18 cellular contexts compared by ENCODE assay signal in the genomic region with DNA sequence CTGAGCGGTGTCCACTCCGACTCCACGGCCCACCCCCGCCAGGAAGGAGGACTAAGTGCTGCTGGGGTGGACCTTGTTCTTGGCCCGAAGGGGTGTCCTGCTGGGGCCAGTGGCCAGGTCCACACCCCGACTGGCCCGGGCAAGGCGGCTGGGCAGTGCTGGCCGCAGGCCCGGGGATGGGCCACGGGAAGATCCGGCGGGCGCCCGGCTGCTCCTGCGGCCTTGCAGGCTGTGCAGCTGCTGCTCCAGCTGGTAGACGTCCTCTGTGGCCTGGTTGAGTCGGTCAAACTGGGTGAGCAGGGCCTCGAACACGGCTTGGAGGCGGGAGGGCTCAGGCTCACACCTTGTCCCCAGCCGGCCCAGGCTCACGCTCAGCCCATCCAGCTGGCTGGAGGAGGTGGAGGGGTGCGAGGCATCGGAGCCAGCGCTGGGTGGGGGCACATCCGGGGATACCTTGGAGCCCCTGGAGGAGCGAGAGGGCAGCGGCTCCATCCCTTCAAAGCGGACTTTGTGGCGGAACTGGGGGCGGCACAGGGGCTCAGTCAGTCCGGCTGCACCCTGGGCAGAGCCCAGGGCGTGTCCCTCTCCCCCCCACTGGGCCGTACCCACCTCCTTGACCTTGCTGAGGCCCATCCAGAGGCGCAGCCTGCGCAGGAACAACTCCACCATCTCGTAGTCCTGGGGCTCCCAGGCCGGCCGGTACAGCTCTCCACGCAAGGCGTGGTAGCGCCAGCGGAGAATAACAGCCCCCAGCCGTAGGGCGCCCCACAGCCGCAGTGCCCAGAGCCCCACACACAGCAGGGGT. TPM values are rescaled to one million over a fixed set of nuclear protein-coding genes. Genes with fewer than 3 reads are reported as not detected.
DNase-seq lines count a peak whose midpoint lies in the region; ATAC-seq, FAIRE-seq and TF ChIP-seq lines count a peak whose summit lies in the region.
"Had no signal": no experiment of that assay in that cellular context is flagged by ENCODE, and none has a peak within 500 bp of the region (broad histone marks: within the 10 kb centered on the region; RNA-seq: fewer than 3 reads in every experiment).

No MANE protein-coding gene starts in this region.

- H3K4me3 ChIP-seq in right atrium auricular region = peak overlapping the region; percentile 4 to 34
- H3K4me3 ChIP-seq in epithelial cell of proximal tubule (ENCODE audit: low read depth, low read length) = peak overlapping the region; percentile 36
- H3K4me3 ChIP-seq in pancreas = peak overlapping the region in 2 of 4 donors; percentile 14 to 45
- H3K4me3 ChIP-seq: gastroesophageal sphincter had no signal

- TF ChIP-seq POLR2A in H54 (IDR thresholded peaks at IDR 0.05; ENCODE audit: low read depth, low read length) = no peak

- intact Hi-C loops in cardiac septum (cut with DNase I) (no loop called here), pancreas (cut with DNase I) (no loop called here)

- H3K9me3 ChIP-seq in right atrium auricular region (no peaks in the 10 kb centered on the region), pancreas (no peaks in the 10 kb centered on the region)
- H3K9me3 ChIP-seq: gastroesophageal sphincter had no signal

- ATAC-seq in pancreas = no peak
- ATAC-seq: gastroesophageal sphincter; stimulated activated naive CD8-positive, alpha-beta T cell treated with anti-CD3 and anti-CD28 coated beads, Interleukin-15, Interleukin-2, amounts not matched to agents 100 U/mL and 50 U/mL, for 24 hours had no signal

- DNase-seq in right atrium auricular region (ENCODE audit: low spot score) (no peak), cardiac septum (ENCODE audit: low spot score) (no peak), epithelial cell of proximal tubule (ENCODE audit: low read depth) (no peak), pancreas (peak in 1 of 6 donors; percentile 47), ureter (ENCODE audit: low spot score) (peak; percentile 42), H54 (ENCODE audit: insufficient read length, low spot score) (no peak), kidney tubule cell (ENCODE audit: low spot score) (no peak), DMS153 (lab: John Stamatoyannopoulos, UW) (no peak)
- DNase-seq: activated CD4-positive, alpha-beta T cell treated with anti-CD3 and anti-CD28 coated beads, Interleukin-2, amount 50 U/mL, for 48 hours; activated T-cell treated with anti-CD3 and anti-CD28 coated beads, Interleukin-2, amount 50 U/mL, for 48 hours; CD4-positive, alpha-beta T cell; NCI-H1092 treated with DMSO at 0.1 percent for 48 hours; NCI-H69; stimulated activated naive CD8-positive, alpha-beta T cell treated with anti-CD3 and anti-CD28 coated beads, Interleukin-15, Interleukin-2, amounts not matched to agents 100 U/mL and 50 U/mL, for 24 hours; SW 1271 had no signal

- FAIRE-seq in pancreas (lab: Jason Lieb, UNC) = no peak
- FAIRE-seq in H54 (lab: Jason Lieb, UNC) = no peak

- peaks cover 0 to 7% of the 10 kb centered on the region in 2 donors for H3K4me1 ChIP-seq in right atrium auricular region
- H3K4me1 ChIP-seq in pancreas = peaks cover 0 to 12% (median 0%) of the 10 kb centered on the region in 3 donors

- TF ChIP-seq CTCF in right atrium auricular region (IDR thresholded peaks at IDR 0.05) (no peak), epithelial cell of proximal tubule (conservative IDR thresholded peaks at IDR 0.05; ENCODE audit: low read depth, low read length) (no peak), pancreas (IDR thresholded peaks at IDR 0.05) (no peak)

- no peaks in the 10 kb centered on the region for H3K27me3 ChIP-seq in right atrium auricular region
- no peaks in the 10 kb centered on the region for H3K27me3 ChIP-seq in pancreas
- H3K27me3 ChIP-seq: gastroesophageal sphincter had no signal

- H3K27ac ChIP-seq in right atrium auricular region (peak overlapping the region; percentile 75 to 77), pancreas (peak overlapping the region; percentile 46 to 85 (median 71))
- H3K27ac ChIP-seq: KMS-11 had no signal

- H3K36me3 ChIP-seq in right atrium auricular region = peaks cover 76% of the 10 kb centered on the region
- H3K36me3 ChIP-seq in pancreas = peaks cover 0 to 20% (median 8%) of the 10 kb centered on the region in 3 donors

- 68 to 71% methylated on average over 38 to 47 of the region's 47 CpGs for WGBS in pancreas, 2 donors

RNA-seq across cellular contexts. Expression of a gene that starts 42.1 kb away (rescaled TPM):
- total RNA-seq in right atrium auricular region = 10 to 100 TPM; 42.4 to 43.2 TPM
- 73.3 TPM for total RNA-seq in cardiac septum
- 30.7 and 64.1 TPM in 2 replicates for total RNA-seq in epithelial cell of proximal tubule
- 10 to 100 TPM; 51.0 to 91.7 (median 77.6) TPM for total RNA-seq in pancreas
- polyA plus RNA-seq in pancreas = 100 to 1,000 TPM; 119 to 172 TPM
- total RNA-seq in ureter = 178 TPM

RNA-seq across cellular contexts. Expression of a gene that starts 42.2 kb away (rescaled TPM):
- total RNA-seq in right atrium auricular region = 10 to 100 TPM; 10.3 to 17.7 TPM
- 10.4 TPM for total RNA-seq in cardiac septum
- total RNA-seq in epithelial cell of proximal tubule = 61.2 and 62.8 TPM in 2 replicates
- total RNA-seq in pancreas = 10 to 100 TPM in 1 of 6 donors, 1 to 10 TPM in 5; 5.2 to 10.4 (median 8.4) TPM
- 10 to 100 TPM; 22.1 to 22.8 TPM for polyA plus RNA-seq in pancreas
- total RNA-seq in ureter = 11.8 TPM

RNA-seq across cellular contexts. Expression of a gene that starts 45.8 kb away (rescaled TPM):
- total RNA-seq in right atrium auricular region = 100 to 1,000 TPM; 218 to 276 TPM
- total RNA-seq in cardiac septum = 178 TPM
- 50.6 and 80.2 TPM in 2 replicates for total RNA-seq in epithelial cell of proximal tubule
- 10 to 100 TPM; 29.8 to 50.5 (median 39.5) TPM for total RNA-seq in pancreas
- 100 to 1,000 TPM in 1 of 2 donors, 10 to 100 TPM in 1; 68.6 to 127 TPM for polyA plus RNA-seq in pancreas
- total RNA-seq in ureter = 165 TPM

RNA-seq across cellular contexts. Expression of a gene that starts 58.5 kb away (rescaled TPM):
- total RNA-seq in right atrium auricular region = 1 to 10 TPM in 1 of 2 donors, under 1 TPM in 1; 0.31 to 1.4 TPM
- 2.2 TPM for total RNA-seq in cardiac septum
- total RNA-seq in epithelial cell of proximal tubule = 2.3 and 11.6 TPM in 2 replicates
- 10 to 100 TPM; 19.2 to 36.8 (median 28.4) TPM for total RNA-seq in pancreas
- 100 to 1,000 TPM; 161 to 255 TPM for polyA plus RNA-seq in pancreas
- total RNA-seq in ureter = 0.83 TPM
- total RNA-seq: CD4-positive, alpha-beta T cell; mesenteric fat pad had no signal
